In the genomic region with DNA sequence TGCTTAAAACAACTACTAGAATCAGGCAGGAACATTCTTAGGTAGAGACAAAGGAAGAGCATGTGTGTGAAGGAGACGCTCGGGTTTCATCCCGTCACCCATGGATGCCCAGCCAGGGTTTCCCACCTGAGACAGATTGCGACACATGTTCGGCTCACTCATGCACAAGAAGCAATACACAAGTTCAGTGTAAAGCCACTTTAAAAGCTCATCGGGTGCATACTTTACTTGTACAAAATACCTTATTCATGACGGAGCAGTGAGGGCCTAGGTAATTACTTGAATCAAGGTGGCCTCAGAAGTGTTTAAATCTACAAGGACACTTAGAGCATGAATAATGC, we compare ENCODE assay signal across 1 cellular context.
TF ChIP-seq lines count a peak whose summit lies in the region.

No MANE protein-coding gene starts in this region.

TF ChIP-seq in IMR-90, 13 proteins besides CTCF, POLR2A, EP300 and RAD21:
- TF ChIP-seq MAZ (IDR thresholded peaks at IDR 0.05; ENCODE audit: borderline replicate concordance, low read depth, low read length) (no peak), CEBPB (IDR thresholded peaks at IDR 0.05; ENCODE audit: low read depth, low read length) (peak; percentile 95)
